ENCODE assay signal across 8 cellular contexts in the genomic region with DNA sequence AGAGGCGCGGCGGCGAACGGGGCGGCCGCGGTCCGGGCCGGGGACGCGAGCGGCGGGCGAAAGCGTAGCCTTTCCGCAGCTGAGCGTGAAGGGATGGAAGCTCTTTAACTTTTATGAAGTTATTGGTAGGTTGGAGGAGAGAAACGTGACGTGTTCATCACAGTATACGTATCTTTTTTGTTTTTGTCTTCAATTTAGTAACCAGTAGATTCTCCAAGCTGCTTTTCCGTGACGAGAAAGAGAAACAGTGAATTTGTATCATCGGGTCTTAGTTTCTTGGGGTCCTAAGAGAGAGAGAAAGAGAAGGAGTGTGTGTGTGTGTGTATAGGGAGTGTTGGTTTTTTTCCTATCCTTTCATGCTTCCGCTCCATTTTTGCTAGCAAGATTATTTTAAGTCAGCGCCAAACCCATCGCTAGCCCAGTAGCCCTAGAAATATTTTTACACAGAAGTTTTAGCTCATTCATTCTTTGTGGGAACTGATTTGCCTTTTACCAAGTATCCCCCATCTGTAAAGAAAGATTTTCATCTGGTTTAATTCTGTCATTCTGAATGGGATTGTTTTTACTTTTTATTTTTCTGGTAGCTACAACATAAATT. TPM values are rescaled to one million over a fixed set of nuclear protein-coding genes. Genes with fewer than 3 reads are reported as not detected.
DNase-seq lines count a peak whose midpoint lies in the region; ATAC-seq and TF ChIP-seq lines count a peak whose summit lies in the region.

No MANE protein-coding gene starts in this region.

- peak overlapping the region in 1 of 2 donors; percentile 99 for H3K27ac ChIP-seq in testis

- H3K27me3 ChIP-seq in testis = no peaks in the 10 kb centered on the region

- no peaks in the 10 kb centered on the region for H3K9me3 Mint-ChIP-seq in activated CD8-positive, alpha-beta T cell treated with anti-CD3 and anti-CD28 coated beads for 36 hours

- H3K4me3 ChIP-seq in iPS-18c (ENCODE audit: insufficient read depth, low read depth, low read length) (peak overlapping the region; percentile 100), testis (peak overlapping the region; percentile 97)

- no peak for TF ChIP-seq POLR2A in testis (IDR thresholded peaks at IDR 0.05)

- POLR2A ChIA-PET in activated CD8-positive, alpha-beta T cell treated with anti-CD3 and anti-CD28 coated beads for 36 hours (lab: Charles Lee) = interaction anchor here (0.6 to 1.6 kb wide), 6 partner anchors 11 to 200 kb away, joined by 3 to 7 read pairs (median 3); no protein-coding TSS in a partner anchor

- 1 to 2% methylated on average over 24 to 27 of the region's 27 CpGs for WGBS in testis, 2 donors

- H3K27ac Mint-ChIP-seq in activated CD8-positive, alpha-beta T cell treated with anti-CD3 and anti-CD28 coated beads for 36 hours = peak overlapping the region; percentile 92

- CTCF ChIA-PET in activated CD8-positive, alpha-beta T cell treated with anti-CD3 and anti-CD28 coated beads for 36 hours (lab: Charles Lee) = interaction anchor here (0.9 to 2.0 kb wide), 6 partner anchors 20 to 240 kb away, joined by 3 to 7 read pairs (median 3); no protein-coding TSS in a partner anchor

- H3K36me3 Mint-ChIP-seq in activated CD8-positive, alpha-beta T cell treated with anti-CD3 and anti-CD28 coated beads for 36 hours (ENCODE audit: low read depth) = peaks cover 29% of the 10 kb centered on the region

- peak overlapping the region; percentile 97 for H3K4me3 Mint-ChIP-seq in activated CD8-positive, alpha-beta T cell treated with anti-CD3 and anti-CD28 coated beads for 36 hours

- no peak for TF ChIP-seq CTCF in activated CD8-positive, alpha-beta T cell treated with anti-CD3 and anti-CD28 coated beads for 36 hours (IDR thresholded peaks at IDR 0.05)
- no peak for TF ChIP-seq CTCF in testis (IDR thresholded peaks at IDR 0.05)

- peaks cover 55% of the 10 kb centered on the region for H3K4me1 Mint-ChIP-seq in activated CD8-positive, alpha-beta T cell treated with anti-CD3 and anti-CD28 coated beads for 36 hours (ENCODE audit: low read depth)

- H3K4me1 ChIP-seq in testis = peaks cover 12% of the 10 kb centered on the region

- DNase-seq in activated CD4-positive, CD25-positive, alpha-beta regulatory T cell treated with anti-CD3 and anti-CD28 coated beads, Interleukin-2, amount 50 U/mL, for 16 hours (ENCODE audit: low read depth, low spot score) = peak; percentile 2
- DNase-seq in activated CD4-positive, CD25-positive, alpha-beta regulatory T cell (lab: John Stamatoyannopoulos, UW) = no peak
- DNase-seq in activated CD8-positive, alpha-beta T cell treated with anti-CD3 and anti-CD28 coated beads for 36 hours = no peak
- DNase-seq in testis (no peak), SIG-M5 (lab: John Stamatoyannopoulos, UW) (no peak)
- no peak for DNase-seq in NK-92 treated with Interleukin-12 subunit alpha and Interleukin-12 subunit beta, amount 100 ng/mL, for 24 hours (lab: John Stamatoyannopoulos, UW)
- DNase-seq in activated CD4-positive, alpha-beta T cell treated with anti-CD3 and anti-CD28 coated beads, Interleukin-2, amount 50 U/mL, for 4 hours = no peak

- H3K9me3 ChIP-seq in iPS-18c (ENCODE audit: control insufficient read depth, insufficient read depth, low read length) = peaks cover 11% of the 10 kb centered on the region
- no peaks in the 10 kb centered on the region for H3K9me3 ChIP-seq in testis

- ATAC-seq in activated CD8-positive, alpha-beta T cell treated with anti-CD3 and anti-CD28 coated beads for 36 hours = no peak

- intact Hi-C loops in activated CD8-positive, alpha-beta T cell treated with anti-CD3 and anti-CD28 coated beads for 36 hours (cut with micrococcal nuclease) = no loop called here
- intact Hi-C loops in testis (cut with DNase I; ENCODE audit: low total_unique reads) = no loop called here

- H3K27me3 Mint-ChIP-seq in activated CD8-positive, alpha-beta T cell treated with anti-CD3 and anti-CD28 coated beads for 36 hours = no peaks in the 10 kb centered on the region

- no peaks in the 10 kb centered on the region for H3K36me3 ChIP-seq in testis (ENCODE audit: low read depth, missing control alignments)

RNA-seq across cellular contexts. Expression of a gene that starts 0.7 kb away (rescaled TPM):
- total RNA-seq in activated CD8-positive, alpha-beta T cell treated with anti-CD3 and anti-CD28 coated beads for 36 hours = 10 to 100 TPM; 90.7 to 94.6 TPM
- 100 to 1,000 TPM; 149 to 159 TPM for total RNA-seq in testis
- polyA plus RNA-seq in testis (ENCODE audit: insufficient read depth, low read depth, low replicate concordance) = 123 TPM

RNA-seq across cellular contexts. Expression of a gene that starts 1.2 kb away (rescaled TPM):
- total RNA-seq in activated CD8-positive, alpha-beta T cell treated with anti-CD3 and anti-CD28 coated beads for 36 hours = 10 to 100 TPM; 45.1 to 48.9 TPM
- total RNA-seq in testis = 10 to 100 TPM; 61.3 to 73.5 TPM
- 73.5 TPM for polyA plus RNA-seq in testis (ENCODE audit: insufficient read depth, low read depth, low replicate concordance)

RNA-seq across cellular contexts. Expression of a gene that starts 48.5 kb away (rescaled TPM):
- 10 to 100 TPM; 87.1 to 91.9 TPM for total RNA-seq in activated CD8-positive, alpha-beta T cell treated with anti-CD3 and anti-CD28 coated beads for 36 hours
- total RNA-seq in testis = 10 to 100 TPM; 27.4 to 30.0 TPM
- 16.4 TPM for polyA plus RNA-seq in testis (ENCODE audit: insufficient read depth, low read depth, low replicate concordance)
